Comparison of ENCODE assay signal across 12 cellular contexts in genomic region chr7:50270531-50271018, GRCh38. TPM values are rescaled to one million over a fixed set of nuclear protein-coding genes. Genes with fewer than 3 reads are reported as not detected.
A peak's percentile ranks its signal among the peaks of the same experiment; 100 is the strongest.
DNase-seq lines count a peak whose midpoint lies in the region; ATAC-seq and TF ChIP-seq lines count a peak whose summit lies in the region.
"Had no signal": no experiment of that assay in that cellular context is flagged by ENCODE, and none has a peak within 500 bp of the region (broad histone marks: within the 10 kb centered on the region; RNA-seq: fewer than 3 reads in every experiment).

No MANE protein-coding gene starts in this region.

- POLR2A ChIA-PET in WTC11 (lab: Charles Lee): no interaction called here

- H3K9me3 Mint-ChIP-seq in effector memory CD8-positive, alpha-beta T cell: no peaks in the 10 kb centered on the region
- peaks cover 5% of the 10 kb centered on the region for H3K9me3 Mint-ChIP-seq in WTC11

- no peak for DNase-seq in effector memory CD8-positive, alpha-beta T cell
- DNase-seq in activated effector memory CD4-positive, alpha-beta T cell treated with Interleukin-2 at 50 U/mL for 16 hours: no peak
- DNase-seq in WTC11 (ENCODE audit: low spot score) (no peak), cerebellar nuclear complex (lab: John Stamatoyannopoulos, UW) (no peak)
- DNase-seq: DMS153; effector CD8-positive, alpha-beta T cell; NCI-H187 had no signal

- peak overlapping the region in 1 of 2 donors; percentile 46 for H3K4me3 Mint-ChIP-seq in effector memory CD8-positive, alpha-beta T cell
- H3K4me3 Mint-ChIP-seq in WTC11: no peak overlapping the region

- H3K4me1 Mint-ChIP-seq in effector memory CD8-positive, alpha-beta T cell (ENCODE audit: low read depth in 2 of 2): peaks cover 59 to 63% of the 10 kb centered on the region in 2 donors
- peaks cover 19% of the 10 kb centered on the region for H3K4me1 Mint-ChIP-seq in WTC11

- TF ChIP-seq CTCF in WTC11 (IDR thresholded peaks at IDR 0.05): no peak

- H3K27me3 Mint-ChIP-seq in effector memory CD8-positive, alpha-beta T cell: no peaks in the 10 kb centered on the region
- H3K27me3 Mint-ChIP-seq in WTC11 (ENCODE audit: low read depth): no peaks in the 10 kb centered on the region; the same call in 1 of the 2 replicates

- ATAC-seq in GM18502 (IDR thresholded peaks at IDR 0.05; ENCODE audit: poor library complexity, unreplicated experiment): peak; percentile 27
- peak; percentile 20 for ATAC-seq in GM21360 (IDR thresholded peaks at IDR 0.05; ENCODE audit: unreplicated experiment)
- ATAC-seq in HG03442 (IDR thresholded peaks at IDR 0.05; ENCODE audit: unreplicated experiment): peak; percentile 27
- ATAC-seq in effector memory CD8-positive, alpha-beta T cell (replicated peaks): no peak
- ATAC-seq in WTC11: no peak
- ATAC-seq in HG03159 (IDR thresholded peaks at IDR 0.05; ENCODE audit: unreplicated experiment): no peak

- CTCF ChIA-PET in WTC11 (lab: Charles Lee): no interaction called here

- peaks cover 11% of the 10 kb centered on the region for H3K36me3 Mint-ChIP-seq in effector memory CD8-positive, alpha-beta T cell (ENCODE audit: insufficient read depth)
- H3K36me3 Mint-ChIP-seq in WTC11: no peaks in the 10 kb centered on the region

- peak overlapping the region; percentile 57 to 78 for H3K27ac Mint-ChIP-seq in effector memory CD8-positive, alpha-beta T cell
- no peak overlapping the region for H3K27ac Mint-ChIP-seq in WTC11

TF ChIP-seq in WTC11, 78 proteins besides CTCF, POLR2A, EP300 and RAD21:
- TF ChIP-seq KAT7 (CRISPR knock-in tag; IDR thresholded peaks at IDR 0.05; ENCODE audit: borderline replicate concordance) (no peak), PREB (CRISPR knock-in tag; IDR thresholded peaks at IDR 0.05; ENCODE audit: borderline replicate concordance) (no peak)

RNA-seq across cellular contexts. Expression of gene IKZF1, which starts 33.9 kb away (rescaled TPM):
- 1.9 to 2.4 TPM (median 2.3 TPM) in 3 replicates for total RNA-seq in WTC11 (2021)
- total RNA-seq: smooth muscle cell had no signal

Comparison
In these comparisons a context has a peak if more than half of its experiments do, and no peak if none do; other contexts are left out.
1. ATAC-seq: peak in GM18502 (single experiment), GM21360 (single experiment) and HG03442 (single experiment); none in effector memory CD8-positive, alpha-beta T cell (single experiment), WTC11 (single experiment) and HG03159 (single experiment).